Comparison of ENCODE assay signal across 23 cellular contexts in genomic region chr16:1314399-1315068, GRCh38. TPM values are rescaled to one million over a fixed set of nuclear protein-coding genes. Genes with fewer than 3 reads are reported as not detected.
"Had no signal": no experiment of that assay in that cellular context is flagged by ENCODE, and none has a peak within 500 bp of the region (broad histone marks: within the 10 kb centered on the region; RNA-seq: fewer than 3 reads in every experiment).

No MANE protein-coding gene starts in this region.

- H3K9me3 ChIP-seq: ovary, psoas muscle, right atrium auricular region, thyroid gland had no signal

- H3K27ac Mint-ChIP-seq: activated naive CD8-positive, alpha-beta T cell treated with anti-CD3 and anti-CD28 coated beads, Interleukin-2, amount 50 U/mL, for 24 hours; activated T-helper 2 cell treated with anti-CD3 and anti-CD28 coated beads, Interferon-gamma antibody, Interleukin-2, Interleukin-4, amounts not matched to agents 10 μg/mL and 5 μg/mL and 100 μg/mL, durations not matched to agents 14 hours and 24 hours and 36 hours; stimulated activated naive CD8-positive, alpha-beta T cell treated with anti-CD3 and anti-CD28 coated beads, Interleukin-15, Interleukin-2, amounts not matched to agents 100 ng/mL and 50 ng/mL, for 24 hours had no signal

- H3K4me3 ChIP-seq: lung, ovary, psoas muscle, right atrium auricular region, thyroid gland had no signal

- H3K27me3 Mint-ChIP-seq: activated naive CD8-positive, alpha-beta T cell treated with anti-CD3 and anti-CD28 coated beads, Interleukin-2, amount 50 U/mL, for 24 hours; naive thymus-derived CD8-positive, alpha-beta T cell; stimulated activated naive CD8-positive, alpha-beta T cell treated with anti-CD3 and anti-CD28 coated beads, Interleukin-15, Interleukin-2, amounts not matched to agents 100 ng/mL and 50 ng/mL, for 24 hours had no signal

- H3K27me3 ChIP-seq: ovary, right atrium auricular region, thyroid gland had no signal

- FAIRE-seq: urothelium cell line had no signal

- H3K9me3 Mint-ChIP-seq: activated naive CD8-positive, alpha-beta T cell treated with anti-CD3 and anti-CD28 coated beads, Interleukin-2, amount 50 U/mL, for 24 hours; activated T-helper 2 cell treated with anti-CD3 and anti-CD28 coated beads, Interferon-gamma antibody, Interleukin-2, Interleukin-4, amounts not matched to agents 10 μg/mL and 5 μg/mL and 100 μg/mL, durations not matched to agents 14 hours and 24 hours and 36 hours; naive thymus-derived CD8-positive, alpha-beta T cell; stimulated activated naive CD8-positive, alpha-beta T cell treated with anti-CD3 and anti-CD28 coated beads, Interleukin-15, Interleukin-2, amounts not matched to agents 100 ng/mL and 50 ng/mL, for 24 hours had no signal

- H3K27ac ChIP-seq: epithelial cell of prostate, ovary, psoas muscle, right atrium auricular region, thyroid gland had no signal

- ATAC-seq: activated naive CD8-positive, alpha-beta T cell treated with anti-CD3 and anti-CD28 coated beads, Interleukin-2, amount 50 U/mL, for 24 hours; left lobe of liver; naive thymus-derived CD8-positive, alpha-beta T cell; psoas muscle had no signal

- H3K4me3 Mint-ChIP-seq: activated naive CD8-positive, alpha-beta T cell treated with anti-CD3 and anti-CD28 coated beads, Interleukin-2, amount 50 U/mL, for 24 hours; naive thymus-derived CD8-positive, alpha-beta T cell; stimulated activated naive CD8-positive, alpha-beta T cell treated with anti-CD3 and anti-CD28 coated beads, Interleukin-15, Interleukin-2, amounts not matched to agents 100 ng/mL and 50 ng/mL, for 24 hours had no signal

- H3K36me3 ChIP-seq: ovary had no signal

- DNase-seq: activated naive CD4-positive, alpha-beta T cell; activated naive CD8-positive, alpha-beta T cell treated with anti-CD3 and anti-CD28 coated beads, Interleukin-2, amount 50 U/mL, for 24 hours; activated T-cell treated with anti-CD3 and anti-CD28 coated beads, Interleukin-2, amount 50 U/mL, for 1 hour; cerebellar nuclear complex; cortex of kidney; naive thymus-derived CD8-positive, alpha-beta T cell; ovary; psoas muscle; stimulated activated CD4-positive, alpha-beta T cell treated with anti-CD3 and anti-CD28 coated beads, Interleukin-4, amount 100 ng/mL, for 24 hours; substantia nigra; T-helper 1 cell; T-helper 9 cell; thyroid gland had no signal

RNA-seq across cellular contexts. Expression of gene TPSD1, which starts 58.7 kb away (rescaled TPM):
- total RNA-seq: activated T-helper 2 cell treated with anti-CD3 and anti-CD28 coated beads, Interferon-gamma antibody, Interleukin-2, Interleukin-4, amounts not matched to agents 10 μg/mL and 5 μg/mL and 100 μg/mL, durations not matched to agents 14 hours and 24 hours and 36 hours; fibroblast of villous mesenchyme; kidney epithelial cell; left lobe of liver; mesenteric fat pad; naive thymus-derived CD8-positive, alpha-beta T cell had no signal
- polyA plus RNA-seq: naive thymus-derived CD8-positive, alpha-beta T cell had no signal
